In genomic region chr16:81754810-81755209, GRCh38 we compare ENCODE assay signal across 3 cellular contexts.
TF ChIP-seq lines count a peak whose summit lies in the region.

No MANE protein-coding gene starts in this region.

TF ChIP-seq in HepG2, 621 proteins besides CTCF, POLR2A, EP300 and RAD21:
- TF ChIP-seq ZKSCAN8 (CRISPR knock-in tag; IDR thresholded peaks at IDR 0.05; ENCODE audit: borderline replicate concordance) (no peak), U2AF2 (IDR thresholded peaks at IDR 0.05; ENCODE audit: low read depth, low read length) (no peak), POLR2AphosphoS5 (IDR thresholded peaks at IDR 0.05; ENCODE audit: low read depth, low read length) (no peak), CC2D1A (CRISPR knock-in tag; IDR thresholded peaks at IDR 0.05) (no peak), ZNF768 (CRISPR knock-in tag; IDR thresholded peaks at IDR 0.05) (peak; percentile 83; the same call in 1 of the 2 replicates), MXI1 (IDR thresholded peaks at IDR 0.05; ENCODE audit: borderline replicate concordance, low read depth, low read length) (no peak), NONO (IDR thresholded peaks at IDR 0.05) (no peak), NONO (CRISPR knock-in tag; conservative IDR thresholded peaks at IDR 0.05) (no peak), ZBTB42 (CRISPR knock-in tag; IDR thresholded peaks at IDR 0.05) (no peak), GATAD2A (CRISPR knock-in tag; IDR thresholded peaks at IDR 0.05) (no peak)

TF ChIP-seq in HEK293, 187 proteins besides CTCF, POLR2A, EP300 and RAD21:
- TF ChIP-seq ZNF768 (tag by site-specific recombination; IDR thresholded peaks at IDR 0.05) (peak; percentile 75; the same call in 1 of the 2 replicates), ZSCAN4 (tag by site-specific recombination; IDR thresholded peaks at IDR 0.05) (no peak)

TF ChIP-seq in K562, 482 proteins besides CTCF, POLR2A, EP300 and RAD21:
- peak; percentile 72 for TF ChIP-seq SMARCA5 (IDR thresholded peaks at IDR 0.05)
- peak; percentile 75 for TF ChIP-seq BRD9 (IDR thresholded peaks at IDR 0.05; ENCODE audit: low read depth, partially characterized antibody)
- peak; percentile 100 for TF ChIP-seq RBM25 (IDR thresholded peaks at IDR 0.05; ENCODE audit: low read depth, low read length, severe bottlenecking)
- no peak for TF ChIP-seq RBM22 (IDR thresholded peaks at IDR 0.05; ENCODE audit: low read depth, low read length, poor library complexity, severe bottlenecking)
- TF ChIP-seq ADNP (tag; IDR thresholded peaks at IDR 0.05), result peak; percentile 90
- TF ChIP-seq ZNF398 (CRISPR knock-in tag; IDR thresholded peaks at IDR 0.05), result no peak
- 0 out of 2 replicates have a peak, but pooled peaks have one; percentile 26 for TF ChIP-seq MTA1 (IDR thresholded peaks at IDR 0.05; ENCODE audit: borderline replicate concordance)
- TF ChIP-seq RCOR1 (IDR thresholded peaks at IDR 0.05; ENCODE audit: borderline replicate concordance in 1 of 2, low read depth in 2 of 2, low read length in 2 of 2), result peak in 1 of 2 experiments; percentile 85; a peak in 2 of 4 replicates
- TF ChIP-seq FIP1L1 (IDR thresholded peaks at IDR 0.05; ENCODE audit: low read depth, low read length, poor library complexity, severe bottlenecking), result no peak
- no peak for TF ChIP-seq ZNF253 (CRISPR knock-in tag; conservative IDR thresholded peaks at IDR 0.05)
- peak; percentile 72; the same call in 1 of the 2 replicates for TF ChIP-seq HDAC2 (IDR thresholded peaks at IDR 0.05)
- TF ChIP-seq PHF20 (IDR thresholded peaks at IDR 0.05; ENCODE audit: partially characterized antibody), result peak; percentile 39
- peak; percentile 77 to 89 for TF ChIP-seq KDM1A (IDR thresholded peaks at IDR 0.05)
- TF ChIP-seq CBX1 (IDR thresholded peaks at IDR 0.05; ENCODE audit: low read depth), result peak; percentile 79; the same call in 1 of the 2 replicates
- peak; percentile 98 for TF ChIP-seq BCOR (IDR thresholded peaks at IDR 0.05)
- peak; percentile 94 for TF ChIP-seq ZFP36 (IDR thresholded peaks at IDR 0.05; ENCODE audit: low read depth, low read length, partially characterized antibody)
- TF ChIP-seq PTBP1 (IDR thresholded peaks at IDR 0.05; ENCODE audit: low read depth, low read length), result 0 out of 2 replicates have a peak, but pooled peaks have one; percentile 60
- no peak for TF ChIP-seq PCBP2 (IDR thresholded peaks at IDR 0.05; ENCODE audit: low read depth, low read length, poor library complexity, severe bottlenecking)
- TF ChIP-seq NCOR1 (IDR thresholded peaks at IDR 0.05), result no peak
TF ChIP-seq in K562: peak in this region for 13.
